ENCODE assay signal across 9 cellular contexts in genomic region chr11:64007629-64008282, GRCh38. TPM values are rescaled to one million over a fixed set of nuclear protein-coding genes. Genes with fewer than 3 reads are reported as not detected.
A peak's percentile ranks its signal among the peaks of the same experiment; 100 is the strongest.
DNase-seq lines count a peak whose midpoint lies in the region; ATAC-seq and TF ChIP-seq lines count a peak whose summit lies in the region.
"Had no signal": no experiment of that assay in that cellular context is flagged by ENCODE, and none has a peak within 500 bp of the region (broad histone marks: within the 10 kb centered on the region; RNA-seq: fewer than 3 reads in every experiment).

No MANE protein-coding gene starts in this region.

- POLR2A ChIA-PET in Panc1 (lab: Charles Lee) = interaction anchor here (0.6 to 0.8 kb wide), 2 partner anchors 8 to 28 kb away, joined by 3 read pairs; no protein-coding TSS in a partner anchor

- H3K9me3 ChIP-seq in Panc1 (ENCODE audit: control insufficient read depth, insufficient read depth, low read depth, low read length) (no peaks in the 10 kb centered on the region), transverse colon (no peaks in the 10 kb centered on the region)

- TF ChIP-seq CTCF in Panc1 (IDR thresholded peaks at IDR 0.05) (no peak), transverse colon (IDR thresholded peaks at IDR 0.05) (peak in 4 of 5 experiments; percentile 17 to 51 (median 31))

- CTCF ChIA-PET in Panc1 (lab: Charles Lee) = no interaction called here

- in situ Hi-C loops in Panc1 (cut with HindIII; ENCODE audit: low pct_unique_long_range_greater_than_20kb, low sequenced_read_pairs) = loop anchor here (10.0 kb wide), 1 partner anchor 67 kb away; no protein-coding TSS in a partner anchor
- in situ Hi-C loops in transverse colon (cut with MboI; ENCODE audit: low pct_ligation_motif_present in 1 of 4, low pct_unique_long_range_greater_than_20kb in 1 of 4, low sequenced_read_pairs in 3 of 4) = loop anchor here in 1 of 4 donors (10.0 kb wide), 1 partner anchor 137 kb away; no protein-coding TSS in a partner anchor

- no peaks in the 10 kb centered on the region for H3K27me3 ChIP-seq in Panc1 (ENCODE audit: control insufficient read depth, insufficient read depth, low read length)
- H3K27me3 ChIP-seq in transverse colon = peaks cover 9% of the 10 kb centered on the region

- no peak overlapping the region; the same call in 1 of the 2 replicates for H3K27ac ChIP-seq in Panc1 (ENCODE audit: low read length)
- peak overlapping the region in 2 of 4 donors; percentile 22 to 55 for H3K27ac ChIP-seq in transverse colon

- 6% methylated on average over 37 of the region's 40 CpGs; no CpG with 5 or more reads in 1 of the 2 donors for WGBS in transverse colon (ENCODE audit: low coverage in 1 of 2), 2 donors

- TF ChIP-seq POLR2A in erythroblast (IDR thresholded peaks at IDR 0.05; ENCODE audit: low read length) (no peak), transverse colon (IDR thresholded peaks at IDR 0.05) (no peak)

- peak; percentile 56 for ATAC-seq in Panc1
- no peak for ATAC-seq in HG02571 (IDR thresholded peaks at IDR 0.05; ENCODE audit: unreplicated experiment)
- no peak for ATAC-seq in HG02759 (IDR thresholded peaks at IDR 0.05; ENCODE audit: unreplicated experiment)

- intact Hi-C loops in Panc1 (cut with micrococcal nuclease; ENCODE audit: unreplicated experiment) (no loop called here), transverse colon (cut with DNase I; ENCODE audit: low total_unique reads) (no loop called here)

- no TSS peak for BruUV-seq in Panc1 (replicated peaks; lab: Mats Ljungman, UMichigan)

- DNase-seq in DMS53 (lab: John Stamatoyannopoulos, UW) (peak; percentile 92), Panc1 (ENCODE audit: low read depth, low spot score) (no peak), erythroblast (lab: John Stamatoyannopoulos, UW) (peak; percentile 81 to 91), midbrain (lab: John Stamatoyannopoulos, UW) (peak; percentile 43), transverse colon (peak; percentile 65), Kasumi-1 (lab: John Stamatoyannopoulos, UW) (no peak)

- H3K36me3 ChIP-seq in Panc1 (ENCODE audit: control insufficient read depth, insufficient read depth, low read length) = no peaks in the 10 kb centered on the region
- H3K36me3 ChIP-seq in transverse colon = no peaks in the 10 kb centered on the region

- TF ChIP-seq EP300 in transverse colon (IDR thresholded peaks at IDR 0.05; ENCODE audit: low read depth) = no peak

- H3K4me3 ChIP-seq in Panc1 (ENCODE audit: low read depth in 2 of 2, low read length in 2 of 2) = peak overlapping the region; percentile 19 to 46; a peak in 3 of 4 replicates
- peak overlapping the region in 3 of 4 donors; percentile 5 to 48 (median 21) for H3K4me3 ChIP-seq in transverse colon

- H3K4me1 ChIP-seq in Panc1 (ENCODE audit: control insufficient read depth, insufficient read depth, low read length) (peaks cover 43% of the 10 kb centered on the region), transverse colon (peaks cover 0 to 17% (median 13%) of the 10 kb centered on the region in 4 donors)

RNA-seq across cellular contexts. Expression of gene OTUB1, which starts 21.5 kb away (rescaled TPM):
- total RNA-seq in Panc1 (2021; ENCODE audit: unreplicated experiment) (118 TPM), transverse colon (100 to 1,000 TPM in 1 of 4 donors, 10 to 100 TPM in 3; 52.7 to 114 (median 79.4) TPM)
- polyA plus RNA-seq in Panc1 (2012; ENCODE audit: insufficient read length) = 169 TPM

RNA-seq across cellular contexts. Expression of gene FLRT1, which starts 28.0 kb away (rescaled TPM):
- 0.51 TPM for total RNA-seq in Panc1 (2021; ENCODE audit: unreplicated experiment)
- 1.9 TPM for polyA plus RNA-seq in Panc1 (2012; ENCODE audit: insufficient read length)
- total RNA-seq in transverse colon = 1 to 10 TPM in 2 of 4 donors, under 1 TPM in 2; 0.32 to 1.4 (median 0.90) TPM
- total RNA-seq: HT1080 had no signal

RNA-seq across cellular contexts. Expression of gene COX8A, which starts 33.3 kb away (rescaled TPM):
- total RNA-seq in Panc1 (2021; ENCODE audit: unreplicated experiment) (613 TPM), transverse colon (1,000 to 10,000 TPM in 2 of 4 donors, 100 to 1,000 TPM in 2; 471 to 1,475 (median 1,057) TPM)
- 788 TPM for polyA plus RNA-seq in Panc1 (2012; ENCODE audit: insufficient read length)

Comparison
In these comparisons a context has a peak if more than half of its experiments do, and no peak if none do; other contexts are left out.
1. DNase-seq: peak in DMS53 (single experiment), erythroblast (2 of 2), midbrain (single experiment) and transverse colon (single experiment); none in Panc1 (single experiment) and Kasumi-1 (0 of 2).